Comparison of ENCODE assay signal across 19 cellular contexts in the genomic region with DNA sequence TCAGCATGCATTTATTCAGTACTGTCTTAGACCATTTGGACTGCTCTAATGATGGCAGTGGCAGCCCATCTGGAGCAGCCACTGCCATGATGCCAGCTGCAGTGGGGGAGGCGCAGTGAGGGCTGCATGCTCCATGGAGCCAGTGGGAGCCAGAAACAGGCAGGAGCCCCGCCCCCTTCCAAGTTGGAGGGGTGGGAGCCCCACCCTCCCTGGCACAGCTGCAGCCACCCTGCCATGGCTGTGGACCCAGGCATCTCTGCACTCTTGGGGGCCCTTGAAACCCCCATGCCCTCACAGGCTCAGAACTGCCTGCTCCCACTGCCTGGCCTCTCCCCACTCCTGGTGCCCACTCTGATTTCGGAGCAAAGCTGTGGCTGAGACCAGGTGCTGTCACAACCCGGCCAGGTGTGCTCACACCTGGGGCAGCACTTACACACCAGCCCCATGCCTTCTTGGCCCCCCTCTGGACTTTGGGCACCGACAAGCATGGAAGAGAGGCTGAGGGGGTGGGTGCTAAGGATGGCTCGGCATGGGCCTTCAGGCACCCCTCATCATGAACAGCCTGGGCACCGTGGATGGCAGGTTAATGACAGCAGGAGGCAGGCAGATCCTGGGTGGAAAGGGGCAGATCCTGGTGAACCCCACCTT. TPM values are rescaled to one million over a fixed set of nuclear protein-coding genes. Genes with fewer than 3 reads are reported as not detected.
DNase-seq lines count a peak whose midpoint lies in the region; ATAC-seq and TF ChIP-seq lines count a peak whose summit lies in the region.
"Had no signal": no experiment of that assay in that cellular context is flagged by ENCODE, and none has a peak within 500 bp of the region (broad histone marks: within the 10 kb centered on the region; RNA-seq: fewer than 3 reads in every experiment).

No MANE protein-coding gene starts in this region.

- no peaks in the 10 kb centered on the region for H3K9me3 ChIP-seq in RWPE2 (ENCODE audit: severe bottlenecking)
- H3K9me3 ChIP-seq in trophoblast cell (ENCODE audit: insufficient read depth, low read depth, low read length), result peaks cover 12% of the 10 kb centered on the region

- H2BK5ac ChIP-seq in trophoblast cell (ENCODE audit: low read depth, low read length, poor library complexity), result no peak overlapping the region

- H3K27me3 ChIP-seq in RWPE2 (ENCODE audit: insufficient read depth, poor library complexity, severe bottlenecking), result peaks cover 9% of the 10 kb centered on the region
- no peaks in the 10 kb centered on the region for H3K27me3 ChIP-seq in trophoblast cell (ENCODE audit: insufficient read depth, low read length)
- H3K27me3 ChIP-seq: BLaER1 had no signal

- peak; percentile 38 for DNase-seq in activated effector memory CD4-positive, alpha-beta T cell treated with anti-CD3 and anti-CD28 coated beads, Interleukin-2, amount 50 U/mL, for 16 hours
- DNase-seq in activated effector memory CD4-positive, alpha-beta T cell treated with Interleukin-2 at 50 U/mL for 16 hours, result no peak
- peak; percentile 60 for DNase-seq in RWPE2 (ENCODE audit: low spot score)
- DNase-seq in trophoblast cell, result no peak
- DNase-seq in dedifferentiated amniotic fluid mesenchymal stem cell (ENCODE audit: extremely low spot score), result no peak
- DNase-seq: 8988T; CD4-positive, alpha-beta memory T cell; DMS53; DND-41; EL had no signal

- no peak overlapping the region for H3K4me2 ChIP-seq in trophoblast cell (ENCODE audit: low read length)
- H3K4me2 ChIP-seq: BLaER1 had no signal

- no peak overlapping the region for H4K8ac ChIP-seq in trophoblast cell (ENCODE audit: low read depth, low read length)

- no peak overlapping the region for H2AK5ac ChIP-seq in trophoblast cell (ENCODE audit: low read length)

- no peak overlapping the region for H2BK120ac ChIP-seq in trophoblast cell (ENCODE audit: insufficient read depth, low read length, poor library complexity)

- no peak for TF ChIP-seq CTCF in RWPE2 (IDR thresholded peaks at IDR 0.05; ENCODE audit: poor library complexity, severe bottlenecking)

- no CpG with 5 or more reads among the region's 7 CpGs for WGBS in trophoblast cell (ENCODE audit: extremely low coverage, insufficient coverage, insufficient read length)

- H3K14ac ChIP-seq in trophoblast cell (ENCODE audit: low read length), result no peak overlapping the region

- no peak overlapping the region for H3K4me3 ChIP-seq in RWPE2 (ENCODE audit: severe bottlenecking)
- H3K4me3 ChIP-seq in trophoblast cell (ENCODE audit: low read depth, low read length), result peak overlapping the region; percentile 37
- H3K4me3 ChIP-seq: BLaER1, GM12878, GM23248, HAP-1 had no signal

- H3K18ac ChIP-seq in trophoblast cell (ENCODE audit: low read length), result no peak overlapping the region

- H3K4me1 ChIP-seq in RWPE2 (ENCODE audit: insufficient read depth, poor library complexity, severe bottlenecking), result no peaks in the 10 kb centered on the region
- H3K4me1 ChIP-seq in trophoblast cell (ENCODE audit: control insufficient read depth in 1 of 2, insufficient read depth in 2 of 2, low read length in 2 of 2), result no peaks in the 10 kb centered on the region
- H3K4me1 ChIP-seq: BLaER1, HAP-1 had no signal

- H2BK12ac ChIP-seq in trophoblast cell (ENCODE audit: low read length), result no peak overlapping the region

- no peak overlapping the region for H3K4ac ChIP-seq in trophoblast cell (ENCODE audit: low read depth, low read length)

- no peak for ATAC-seq in RWPE2 (ENCODE audit: low read depth)
- no peak for ATAC-seq in GM18861 (IDR thresholded peaks at IDR 0.05; ENCODE audit: unreplicated experiment)
- ATAC-seq in GM21423 (IDR thresholded peaks at IDR 0.05; ENCODE audit: unreplicated experiment), result no peak
- ATAC-seq: GM12878 had no signal

- H3K23ac ChIP-seq in trophoblast cell (ENCODE audit: low read length), result no peak overlapping the region

- H3K27ac ChIP-seq in RWPE2 (ENCODE audit: poor library complexity, severe bottlenecking) (no peak overlapping the region), trophoblast cell (ENCODE audit: low read depth, low read length) (no peak overlapping the region)
- H3K27ac ChIP-seq: BLaER1, GM23248, HL-60 had no signal

- no peak overlapping the region for H4K12ac ChIP-seq in trophoblast cell (ENCODE audit: low read depth, low read length)

- H3K79me2 ChIP-seq in trophoblast cell (ENCODE audit: control insufficient read depth, insufficient read depth, low read length, poor library complexity), result no peaks in the 10 kb centered on the region

- H3K36me3 ChIP-seq in RWPE2 (ENCODE audit: low read depth) (no peaks in the 10 kb centered on the region), trophoblast cell (ENCODE audit: control insufficient read depth in 1 of 2, insufficient read depth in 2 of 2, low read length in 2 of 2) (no peaks in the 10 kb centered on the region)
- H3K36me3 ChIP-seq: BLaER1, HAP-1 had no signal

- no peak overlapping the region for H2AFZ ChIP-seq in trophoblast cell (ENCODE audit: insufficient read depth, low read length, poor library complexity)
- H2AFZ ChIP-seq: GM23248 had no signal

- no peak overlapping the region for H3K9ac ChIP-seq in trophoblast cell (ENCODE audit: low read length)
- H3K9ac ChIP-seq: BLaER1, GM23248 had no signal

- no peak overlapping the region for H4K91ac ChIP-seq in trophoblast cell (ENCODE audit: low read depth, low read length)

- no peaks in the 10 kb centered on the region for H3K79me1 ChIP-seq in trophoblast cell (ENCODE audit: low read length)

RNA-seq across cellular contexts. Expression of gene TBC1D21, which starts 18.1 kb away (rescaled TPM):
- polyA plus RNA-seq in trophoblast cell (2013), result not detected in 2 replicates
- polyA plus RNA-seq: AG04450; CD14-positive monocyte; CD4-positive, alpha-beta memory T cell; GM12878; GM23248 had no signal

RNA-seq across cellular contexts. Expression of gene LOXL1, which starts 34.8 kb away (rescaled TPM):
- 64.9 and 67.5 TPM in 2 replicates for polyA plus RNA-seq in trophoblast cell (2013)

Comparison
In these comparisons a context has a peak if more than half of its experiments do, and no peak if none do; other contexts are left out.
1. DNase-seq: peak in activated effector memory CD4-positive, alpha-beta T cell treated with anti-CD3 and anti-CD28 coated beads, Interleukin-2, amount 50 U/mL, for 16 hours (single experiment) and RWPE2 (single experiment); none in activated effector memory CD4-positive, alpha-beta T cell treated with Interleukin-2 at 50 U/mL for 16 hours (single experiment), trophoblast cell (0 of 2) and dedifferentiated amniotic fluid mesenchymal stem cell (single experiment).